1 cellular context compared by ENCODE assay signal in the genomic region with DNA sequence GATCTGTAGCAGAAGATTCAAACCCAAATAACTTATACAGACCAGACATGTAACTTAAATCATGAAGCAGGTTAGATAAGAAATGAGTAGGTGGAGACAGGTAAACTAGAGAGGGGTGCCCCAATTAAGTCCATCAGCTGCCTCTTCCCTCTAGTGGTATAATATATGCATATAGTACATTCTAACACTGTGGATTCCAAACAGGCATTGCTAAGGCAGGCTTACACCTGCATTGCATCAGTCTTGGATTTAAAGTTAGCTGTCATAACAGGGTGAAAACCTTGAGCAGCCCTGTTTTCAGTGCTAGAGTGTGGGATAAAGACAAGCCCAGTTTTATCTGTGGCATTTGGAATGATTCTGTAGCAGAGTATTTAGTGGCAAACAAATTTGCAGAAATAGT.
TF ChIP-seq lines count a peak whose summit lies in the region.

No MANE protein-coding gene starts in this region.

TF ChIP-seq in neural cell, 6 proteins besides CTCF, POLR2A, EP300 and RAD21 (continued from another document):
- TF ChIP-seq, protein P1, sequence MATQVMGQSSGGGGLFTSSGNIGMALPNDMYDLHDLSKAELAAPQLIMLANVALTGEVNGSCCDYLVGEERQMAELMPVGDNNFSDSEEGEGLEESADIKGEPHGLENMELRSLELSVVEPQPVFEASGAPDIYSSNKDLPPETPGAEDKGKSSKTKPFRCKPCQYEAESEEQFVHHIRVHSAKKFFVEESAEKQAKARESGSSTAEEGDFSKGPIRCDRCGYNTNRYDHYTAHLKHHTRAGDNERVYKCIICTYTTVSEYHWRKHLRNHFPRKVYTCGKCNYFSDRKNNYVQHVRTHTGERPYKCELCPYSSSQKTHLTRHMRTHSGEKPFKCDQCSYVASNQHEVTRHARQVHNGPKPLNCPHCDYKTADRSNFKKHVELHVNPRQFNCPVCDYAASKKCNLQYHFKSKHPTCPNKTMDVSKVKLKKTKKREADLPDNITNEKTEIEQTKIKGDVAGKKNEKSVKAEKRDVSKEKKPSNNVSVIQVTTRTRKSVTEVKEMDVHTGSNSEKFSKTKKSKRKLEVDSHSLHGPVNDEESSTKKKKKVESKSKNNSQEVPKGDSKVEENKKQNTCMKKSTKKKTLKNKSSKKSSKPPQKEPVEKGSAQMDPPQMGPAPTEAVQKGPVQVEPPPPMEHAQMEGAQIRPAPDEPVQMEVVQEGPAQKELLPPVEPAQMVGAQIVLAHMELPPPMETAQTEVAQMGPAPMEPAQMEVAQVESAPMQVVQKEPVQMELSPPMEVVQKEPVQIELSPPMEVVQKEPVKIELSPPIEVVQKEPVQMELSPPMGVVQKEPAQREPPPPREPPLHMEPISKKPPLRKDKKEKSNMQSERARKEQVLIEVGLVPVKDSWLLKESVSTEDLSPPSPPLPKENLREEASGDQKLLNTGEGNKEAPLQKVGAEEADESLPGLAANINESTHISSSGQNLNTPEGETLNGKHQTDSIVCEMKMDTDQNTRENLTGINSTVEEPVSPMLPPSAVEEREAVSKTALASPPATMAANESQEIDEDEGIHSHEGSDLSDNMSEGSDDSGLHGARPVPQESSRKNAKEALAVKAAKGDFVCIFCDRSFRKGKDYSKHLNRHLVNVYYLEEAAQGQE (IDR thresholded peaks at IDR 0.05; ENCODE audit: borderline replicate concordance): no peak
- TF ChIP-seq EZH2 (IDR thresholded peaks at IDR 0.05; ENCODE audit: borderline replicate concordance, insufficient read depth, low read length, poor library complexity, severe bottlenecking): no peak
